Comparison of ENCODE assay signal across 1 cellular context in the genomic region with DNA sequence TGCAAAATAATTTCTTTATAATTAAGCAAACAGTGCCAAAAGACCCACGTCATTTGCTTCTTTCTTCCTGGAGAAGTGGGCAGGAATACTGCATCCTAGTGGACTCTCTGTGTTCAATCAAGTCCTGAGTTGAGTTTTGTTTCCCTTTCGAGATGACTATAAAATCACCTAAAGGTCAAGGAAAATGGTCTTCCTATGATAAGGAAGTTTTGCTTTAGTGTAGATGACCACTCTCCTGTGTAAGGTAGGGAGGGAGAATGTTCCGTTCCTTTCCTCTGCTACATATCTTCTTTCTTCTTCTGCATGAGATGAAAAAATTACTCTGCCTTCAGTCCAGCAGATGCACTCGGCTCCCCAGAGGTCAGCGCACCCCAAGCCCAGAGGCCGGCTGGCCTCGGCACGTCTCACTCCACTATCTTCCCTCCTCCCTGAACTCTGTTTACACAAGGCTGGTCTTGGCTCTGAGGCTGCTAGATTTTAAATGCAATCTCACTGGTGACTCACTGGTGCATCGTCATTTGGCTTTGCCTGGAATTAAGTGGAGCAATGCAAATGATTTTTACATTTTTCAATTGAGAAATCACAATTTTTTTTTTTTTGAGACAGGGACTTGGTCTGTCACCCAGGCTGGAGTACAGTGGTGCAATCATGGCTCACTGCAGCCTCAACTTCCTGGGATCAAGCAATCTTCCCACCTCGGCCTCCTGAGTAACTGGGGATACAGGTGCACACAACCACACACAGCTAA.
TF ChIP-seq lines count a peak whose summit lies in the region.

No MANE protein-coding gene starts in this region.

TF ChIP-seq in HepG2, 621 proteins besides CTCF, POLR2A, EP300 and RAD21 (continued from another document and continues in another):
- TF ChIP-seq, protein P1, sequence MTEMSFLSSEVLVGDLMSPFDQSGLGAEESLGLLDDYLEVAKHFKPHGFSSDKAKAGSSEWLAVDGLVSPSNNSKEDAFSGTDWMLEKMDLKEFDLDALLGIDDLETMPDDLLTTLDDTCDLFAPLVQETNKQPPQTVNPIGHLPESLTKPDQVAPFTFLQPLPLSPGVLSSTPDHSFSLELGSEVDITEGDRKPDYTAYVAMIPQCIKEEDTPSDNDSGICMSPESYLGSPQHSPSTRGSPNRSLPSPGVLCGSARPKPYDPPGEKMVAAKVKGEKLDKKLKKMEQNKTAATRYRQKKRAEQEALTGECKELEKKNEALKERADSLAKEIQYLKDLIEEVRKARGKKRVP (CRISPR knock-in tag; IDR thresholded peaks at IDR 0.05) = no peak
- TF ChIP-seq ZNF557 (CRISPR knock-in tag; IDR thresholded peaks at IDR 0.05) (no peak), ZNF558 (CRISPR knock-in tag; IDR thresholded peaks at IDR 0.05; ENCODE audit: borderline replicate concordance) (no peak), NCOA2 (CRISPR knock-in tag; IDR thresholded peaks at IDR 0.05) (peak; percentile 36), KLF15 (CRISPR knock-in tag; IDR thresholded peaks at IDR 0.05; ENCODE audit: borderline replicate concordance) (no peak), TEAD3 (CRISPR knock-in tag; optimal IDR thresholded peaks at IDR 0.05; ENCODE audit: borderline replicate concordance) (peak; percentile 60), IKZF4 (CRISPR knock-in tag; IDR thresholded peaks at IDR 0.05; ENCODE audit: borderline replicate concordance, low read depth, not compliant biosample characterization) (no peak), NR2F2 (IDR thresholded peaks at IDR 0.05; ENCODE audit: borderline replicate concordance, low read depth) (no peak), ZNF619 (CRISPR knock-in tag; IDR thresholded peaks at IDR 0.05) (no peak), ZC3H13 (CRISPR knock-in tag; IDR thresholded peaks at IDR 0.05) (no peak), MBD4 (IDR thresholded peaks at IDR 0.05; ENCODE audit: borderline replicate concordance, low read length) (no peak), SNRNP70 (IDR thresholded peaks at IDR 0.05; ENCODE audit: low read depth, low read length) (no peak), ZKSCAN8 (CRISPR knock-in tag; IDR thresholded peaks at IDR 0.05; ENCODE audit: borderline replicate concordance) (no peak), RARA (CRISPR knock-in tag; IDR thresholded peaks at IDR 0.05) (peak; percentile 59), MEIS1 (CRISPR knock-in tag; IDR thresholded peaks at IDR 0.05; ENCODE audit: borderline replicate concordance) (no peak), ZNF263 (CRISPR knock-in tag; IDR thresholded peaks at IDR 0.05) (peak; percentile 99), ARHGAP35 (CRISPR knock-in tag; IDR thresholded peaks at IDR 0.05; ENCODE audit: borderline replicate concordance) (no peak), ZNF207 (IDR thresholded peaks at IDR 0.05; ENCODE audit: borderline replicate concordance) (no peak), ZNF331 (CRISPR knock-in tag; IDR thresholded peaks at IDR 0.05) (peak; percentile 66; the same call in 1 of the 2 replicates), RXRB (CRISPR knock-in tag; IDR thresholded peaks at IDR 0.05; ENCODE audit: borderline replicate concordance) (peak; percentile 65; the same call in 1 of the 2 replicates), KAT7 (CRISPR knock-in tag; IDR thresholded peaks at IDR 0.05; ENCODE audit: borderline replicate concordance) (no peak), MIER3 (CRISPR knock-in tag; IDR thresholded peaks at IDR 0.05; ENCODE audit: borderline replicate concordance) (peak; percentile 59; the same call in 1 of the 2 replicates), SPEN (CRISPR knock-in tag; IDR thresholded peaks at IDR 0.05; ENCODE audit: low read depth) (no peak), SRF (IDR thresholded peaks at IDR 0.05; ENCODE audit: low read depth, low read length) (no peak), MATR3 (CRISPR knock-in tag; IDR thresholded peaks at IDR 0.05) (no peak), KDM5B (CRISPR knock-in tag; IDR thresholded peaks at IDR 0.05; ENCODE audit: borderline replicate concordance) (no peak), SMC3 (IDR thresholded peaks at IDR 0.05; ENCODE audit: low read length) (no peak), ZNF432 (CRISPR knock-in tag; IDR thresholded peaks at IDR 0.05; ENCODE audit: borderline replicate concordance) (no peak), ZSCAN31 (CRISPR knock-in tag; IDR thresholded peaks at IDR 0.05; ENCODE audit: low read depth) (no peak), ZNF563 (CRISPR knock-in tag; IDR thresholded peaks at IDR 0.05) (no peak), SP5 (CRISPR knock-in tag; IDR thresholded peaks at IDR 0.05; ENCODE audit: borderline replicate concordance, low read depth) (0 out of 2 replicates have a peak, but pooled peaks have one; percentile 32), ZNF773 (CRISPR knock-in tag; IDR thresholded peaks at IDR 0.05; ENCODE audit: borderline replicate concordance) (no peak), ETV6 (CRISPR knock-in tag; conservative IDR thresholded peaks at IDR 0.05) (no peak), ZMAT3 (CRISPR knock-in tag; conservative IDR thresholded peaks at IDR 0.05) (no peak), DPF2 (CRISPR knock-in tag; IDR thresholded peaks at IDR 0.05; ENCODE audit: borderline replicate concordance, low read depth) (0 out of 2 replicates have a peak, but pooled peaks have one; percentile 44), SP140L (CRISPR knock-in tag; IDR thresholded peaks at IDR 0.05; ENCODE audit: borderline replicate concordance) (no peak), ZNF652 (CRISPR knock-in tag; IDR thresholded peaks at IDR 0.05; ENCODE audit: borderline replicate concordance, low read depth) (no peak), ZNF546 (CRISPR knock-in tag; conservative IDR thresholded peaks at IDR 0.05) (no peak)
- TF ChIP-seq, protein P2, sequence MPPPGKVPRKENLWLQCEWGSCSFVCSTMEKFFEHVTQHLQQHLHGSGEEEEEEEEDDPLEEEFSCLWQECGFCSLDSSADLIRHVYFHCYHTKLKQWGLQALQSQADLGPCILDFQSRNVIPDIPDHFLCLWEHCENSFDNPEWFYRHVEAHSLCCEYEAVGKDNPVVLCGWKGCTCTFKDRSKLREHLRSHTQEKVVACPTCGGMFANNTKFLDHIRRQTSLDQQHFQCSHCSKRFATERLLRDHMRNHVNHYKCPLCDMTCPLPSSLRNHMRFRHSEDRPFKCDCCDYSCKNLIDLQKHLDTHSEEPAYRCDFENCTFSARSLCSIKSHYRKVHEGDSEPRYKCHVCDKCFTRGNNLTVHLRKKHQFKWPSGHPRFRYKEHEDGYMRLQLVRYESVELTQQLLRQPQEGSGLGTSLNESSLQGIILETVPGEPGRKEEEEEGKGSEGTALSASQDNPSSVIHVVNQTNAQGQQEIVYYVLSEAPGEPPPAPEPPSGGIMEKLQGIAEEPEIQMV (CRISPR knock-in tag; IDR thresholded peaks at IDR 0.05; ENCODE audit: low read depth) = no peak
- TF ChIP-seq, protein P3, sequence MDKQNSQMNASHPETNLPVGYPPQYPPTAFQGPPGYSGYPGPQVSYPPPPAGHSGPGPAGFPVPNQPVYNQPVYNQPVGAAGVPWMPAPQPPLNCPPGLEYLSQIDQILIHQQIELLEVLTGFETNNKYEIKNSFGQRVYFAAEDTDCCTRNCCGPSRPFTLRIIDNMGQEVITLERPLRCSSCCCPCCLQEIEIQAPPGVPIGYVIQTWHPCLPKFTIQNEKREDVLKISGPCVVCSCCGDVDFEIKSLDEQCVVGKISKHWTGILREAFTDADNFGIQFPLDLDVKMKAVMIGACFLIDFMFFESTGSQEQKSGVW (CRISPR knock-in tag; IDR thresholded peaks at IDR 0.05; ENCODE audit: borderline replicate concordance) = no peak
- TF ChIP-seq, protein P4, sequence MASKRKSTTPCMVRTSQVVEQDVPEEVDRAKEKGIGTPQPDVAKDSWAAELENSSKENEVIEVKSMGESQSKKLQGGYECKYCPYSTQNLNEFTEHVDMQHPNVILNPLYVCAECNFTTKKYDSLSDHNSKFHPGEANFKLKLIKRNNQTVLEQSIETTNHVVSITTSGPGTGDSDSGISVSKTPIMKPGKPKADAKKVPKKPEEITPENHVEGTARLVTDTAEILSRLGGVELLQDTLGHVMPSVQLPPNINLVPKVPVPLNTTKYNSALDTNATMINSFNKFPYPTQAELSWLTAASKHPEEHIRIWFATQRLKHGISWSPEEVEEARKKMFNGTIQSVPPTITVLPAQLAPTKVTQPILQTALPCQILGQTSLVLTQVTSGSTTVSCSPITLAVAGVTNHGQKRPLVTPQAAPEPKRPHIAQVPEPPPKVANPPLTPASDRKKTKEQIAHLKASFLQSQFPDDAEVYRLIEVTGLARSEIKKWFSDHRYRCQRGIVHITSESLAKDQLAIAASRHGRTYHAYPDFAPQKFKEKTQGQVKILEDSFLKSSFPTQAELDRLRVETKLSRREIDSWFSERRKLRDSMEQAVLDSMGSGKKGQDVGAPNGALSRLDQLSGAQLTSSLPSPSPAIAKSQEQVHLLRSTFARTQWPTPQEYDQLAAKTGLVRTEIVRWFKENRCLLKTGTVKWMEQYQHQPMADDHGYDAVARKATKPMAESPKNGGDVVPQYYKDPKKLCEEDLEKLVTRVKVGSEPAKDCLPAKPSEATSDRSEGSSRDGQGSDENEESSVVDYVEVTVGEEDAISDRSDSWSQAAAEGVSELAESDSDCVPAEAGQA (IDR thresholded peaks at IDR 0.05; ENCODE audit: low read depth) = no peak
- TF ChIP-seq, protein P4 (CRISPR knock-in tag; IDR thresholded peaks at IDR 0.05; ENCODE audit: borderline replicate concordance) = no peak
- TF ChIP-seq, protein P5, sequence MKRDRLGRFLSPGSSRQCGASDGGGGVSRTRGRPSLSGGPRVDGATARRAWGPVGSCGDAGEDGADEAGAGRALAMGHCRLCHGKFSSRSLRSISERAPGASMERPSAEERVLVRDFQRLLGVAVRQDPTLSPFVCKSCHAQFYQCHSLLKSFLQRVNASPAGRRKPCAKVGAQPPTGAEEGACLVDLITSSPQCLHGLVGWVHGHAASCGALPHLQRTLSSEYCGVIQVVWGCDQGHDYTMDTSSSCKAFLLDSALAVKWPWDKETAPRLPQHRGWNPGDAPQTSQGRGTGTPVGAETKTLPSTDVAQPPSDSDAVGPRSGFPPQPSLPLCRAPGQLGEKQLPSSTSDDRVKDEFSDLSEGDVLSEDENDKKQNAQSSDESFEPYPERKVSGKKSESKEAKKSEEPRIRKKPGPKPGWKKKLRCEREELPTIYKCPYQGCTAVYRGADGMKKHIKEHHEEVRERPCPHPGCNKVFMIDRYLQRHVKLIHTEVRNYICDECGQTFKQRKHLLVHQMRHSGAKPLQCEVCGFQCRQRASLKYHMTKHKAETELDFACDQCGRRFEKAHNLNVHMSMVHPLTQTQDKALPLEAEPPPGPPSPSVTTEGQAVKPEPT (CRISPR knock-in tag; IDR thresholded peaks at IDR 0.05; ENCODE audit: low read depth) = no peak
- TF ChIP-seq, protein P6, sequence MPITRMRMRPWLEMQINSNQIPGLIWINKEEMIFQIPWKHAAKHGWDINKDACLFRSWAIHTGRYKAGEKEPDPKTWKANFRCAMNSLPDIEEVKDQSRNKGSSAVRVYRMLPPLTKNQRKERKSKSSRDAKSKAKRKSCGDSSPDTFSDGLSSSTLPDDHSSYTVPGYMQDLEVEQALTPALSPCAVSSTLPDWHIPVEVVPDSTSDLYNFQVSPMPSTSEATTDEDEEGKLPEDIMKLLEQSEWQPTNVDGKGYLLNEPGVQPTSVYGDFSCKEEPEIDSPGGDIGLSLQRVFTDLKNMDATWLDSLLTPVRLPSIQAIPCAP (CRISPR knock-in tag; IDR thresholded peaks at IDR 0.05; ENCODE audit: low read depth) = no peak
- TF ChIP-seq, protein P7, sequence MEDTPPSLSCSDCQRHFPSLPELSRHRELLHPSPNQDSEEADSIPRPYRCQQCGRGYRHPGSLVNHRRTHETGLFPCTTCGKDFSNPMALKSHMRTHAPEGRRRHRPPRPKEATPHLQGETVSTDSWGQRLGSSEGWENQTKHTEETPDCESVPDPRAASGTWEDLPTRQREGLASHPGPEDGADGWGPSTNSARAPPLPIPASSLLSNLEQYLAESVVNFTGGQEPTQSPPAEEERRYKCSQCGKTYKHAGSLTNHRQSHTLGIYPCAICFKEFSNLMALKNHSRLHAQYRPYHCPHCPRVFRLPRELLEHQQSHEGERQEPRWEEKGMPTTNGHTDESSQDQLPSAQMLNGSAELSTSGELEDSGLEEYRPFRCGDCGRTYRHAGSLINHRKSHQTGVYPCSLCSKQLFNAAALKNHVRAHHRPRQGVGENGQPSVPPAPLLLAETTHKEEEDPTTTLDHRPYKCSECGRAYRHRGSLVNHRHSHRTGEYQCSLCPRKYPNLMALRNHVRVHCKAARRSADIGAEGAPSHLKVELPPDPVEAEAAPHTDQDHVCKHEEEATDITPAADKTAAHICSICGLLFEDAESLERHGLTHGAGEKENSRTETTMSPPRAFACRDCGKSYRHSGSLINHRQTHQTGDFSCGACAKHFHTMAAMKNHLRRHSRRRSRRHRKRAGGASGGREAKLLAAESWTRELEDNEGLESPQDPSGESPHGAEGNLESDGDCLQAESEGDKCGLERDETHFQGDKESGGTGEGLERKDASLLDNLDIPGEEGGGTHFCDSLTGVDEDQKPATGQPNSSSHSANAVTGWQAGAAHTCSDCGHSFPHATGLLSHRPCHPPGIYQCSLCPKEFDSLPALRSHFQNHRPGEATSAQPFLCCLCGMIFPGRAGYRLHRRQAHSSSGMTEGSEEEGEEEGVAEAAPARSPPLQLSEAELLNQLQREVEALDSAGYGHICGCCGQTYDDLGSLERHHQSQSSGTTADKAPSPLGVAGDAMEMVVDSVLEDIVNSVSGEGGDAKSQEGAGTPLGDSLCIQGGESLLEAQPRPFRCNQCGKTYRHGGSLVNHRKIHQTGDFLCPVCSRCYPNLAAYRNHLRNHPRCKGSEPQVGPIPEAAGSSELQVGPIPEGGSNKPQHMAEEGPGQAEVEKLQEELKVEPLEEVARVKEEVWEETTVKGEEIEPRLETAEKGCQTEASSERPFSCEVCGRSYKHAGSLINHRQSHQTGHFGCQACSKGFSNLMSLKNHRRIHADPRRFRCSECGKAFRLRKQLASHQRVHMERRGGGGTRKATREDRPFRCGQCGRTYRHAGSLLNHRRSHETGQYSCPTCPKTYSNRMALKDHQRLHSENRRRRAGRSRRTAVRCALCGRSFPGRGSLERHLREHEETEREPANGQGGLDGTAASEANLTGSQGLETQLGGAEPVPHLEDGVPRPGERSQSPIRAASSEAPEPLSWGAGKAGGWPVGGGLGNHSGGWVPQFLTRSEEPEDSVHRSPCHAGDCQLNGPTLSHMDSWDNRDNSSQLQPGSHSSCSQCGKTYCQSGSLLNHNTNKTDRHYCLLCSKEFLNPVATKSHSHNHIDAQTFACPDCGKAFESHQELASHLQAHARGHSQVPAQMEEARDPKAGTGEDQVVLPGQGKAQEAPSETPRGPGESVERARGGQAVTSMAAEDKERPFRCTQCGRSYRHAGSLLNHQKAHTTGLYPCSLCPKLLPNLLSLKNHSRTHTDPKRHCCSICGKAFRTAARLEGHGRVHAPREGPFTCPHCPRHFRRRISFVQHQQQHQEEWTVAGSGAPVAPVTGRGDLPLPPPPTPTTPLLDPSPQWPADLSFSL (CRISPR knock-in tag; IDR thresholded peaks at IDR 0.05) = no peak
